In genomic region chrX:25726539-25726938, GRCh38 we compare ENCODE assay signal across 1 cellular context.
TF ChIP-seq lines count a peak whose summit lies in the region.

No MANE protein-coding gene starts in this region.

TF ChIP-seq in HepG2, 621 proteins besides CTCF, POLR2A, EP300 and RAD21 (continued from another document):
- TF ChIP-seq KDM5A (IDR thresholded peaks at IDR 0.05; ENCODE audit: borderline replicate concordance, low read length), result no peak
- no peak for TF ChIP-seq ZBTB20 (CRISPR knock-in tag; IDR thresholded peaks at IDR 0.05; ENCODE audit: borderline replicate concordance, low read depth)
- TF ChIP-seq SIX1 (CRISPR knock-in tag; IDR thresholded peaks at IDR 0.05; ENCODE audit: borderline replicate concordance), result no peak
- no peak for TF ChIP-seq HES4 (CRISPR knock-in tag; IDR thresholded peaks at IDR 0.05; ENCODE audit: borderline replicate concordance)
- TF ChIP-seq ELF4 (CRISPR knock-in tag; IDR thresholded peaks at IDR 0.05; ENCODE audit: borderline replicate concordance), result no peak
- no peak for TF ChIP-seq ATF7-NPFF (CRISPR knock-in tag; IDR thresholded peaks at IDR 0.05; ENCODE audit: low read depth)
- TF ChIP-seq KDM2A (CRISPR knock-in tag; IDR thresholded peaks at IDR 0.05; ENCODE audit: borderline replicate concordance, low read depth), result no peak
- no peak for TF ChIP-seq ATF6 (CRISPR knock-in tag; conservative IDR thresholded peaks at IDR 0.05)
